ENCODE assay signal across 21 cellular contexts in the genomic region with DNA sequence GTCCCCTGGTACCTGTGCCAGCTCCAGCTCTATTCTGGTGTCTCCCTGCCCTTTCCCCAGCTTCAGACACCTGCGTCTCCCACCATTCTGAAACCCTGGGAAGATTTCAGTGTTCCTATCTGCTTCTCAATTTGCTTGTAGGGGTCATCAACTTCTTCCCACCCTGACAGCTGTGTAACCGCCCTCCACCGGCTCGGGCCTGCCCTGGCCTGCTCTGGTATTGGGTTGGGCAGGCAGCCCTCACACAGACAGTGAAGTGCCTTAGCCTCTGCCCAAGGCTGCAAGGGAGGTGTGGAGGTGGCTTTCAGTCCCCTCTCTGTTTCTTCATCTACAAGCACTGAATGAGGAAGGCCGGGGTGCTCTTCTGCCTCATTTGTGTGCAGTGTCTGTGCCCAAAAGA.
A peak's percentile ranks its signal among the peaks of the same experiment; 100 is the strongest.
DNase-seq lines count a peak whose midpoint lies in the region; FAIRE-seq and TF ChIP-seq lines count a peak whose summit lies in the region.
"Had no signal": no experiment of that assay in that cellular context is flagged by ENCODE, and none has a peak within 500 bp of the region (broad histone marks: within the 10 kb centered on the region; RNA-seq: fewer than 3 reads in every experiment).

No MANE protein-coding gene starts in this region.

- TF ChIP-seq CTCF in bronchial epithelial cell (IDR thresholded peaks at IDR 0.05; ENCODE audit: insufficient read depth, low read length, severe bottlenecking) (no peak), stomach (IDR thresholded peaks at IDR 0.05) (no peak)

- H3K36me3 ChIP-seq in bronchial epithelial cell (ENCODE audit: control insufficient read depth, insufficient read depth, low read length) (no peaks in the 10 kb centered on the region), thymus (ENCODE audit: control insufficient read depth, insufficient read depth) (no peaks in the 10 kb centered on the region), stomach (no peaks in the 10 kb centered on the region)

- DNase-seq in NCI-H2171 treated with DMSO at 0.1 percent for 48 hours (lab: John Stamatoyannopoulos, UW) (peak; percentile 21), NCI-H2171 (lab: John Stamatoyannopoulos, UW) (no peak), bronchial epithelial cell (ENCODE audit: low read depth) (peak; percentile 63), left kidney (ENCODE audit: low read depth, low spot score) (peak; percentile 44), stomach (no peak), NCI-H1092 treated with DMSO at 0.1 percent for 48 hours (lab: John Stamatoyannopoulos, UW) (no peak)
- no peak for DNase-seq in NK-92 treated with Interleukin-12 subunit alpha and Interleukin-12 subunit beta, amount 100 ng/mL, for 24 hours (lab: John Stamatoyannopoulos, UW)
- DNase-seq: activated CD4-positive, alpha-beta memory T cell treated with anti-CD3 and anti-CD28 coated beads for 36 hours; activated CD8-positive, alpha-beta memory T cell treated with anti-CD3 and anti-CD28 coated beads, Interleukin-2, amount 50 U/mL, for 48 hours; anterior cingulate cortex; DMS79; GF-D8; Kasumi-1; left colon; NCI-H187 treated with DMSO at 0.1 percent for 48 hours; NCI-H226; NCI-H774; nephron progenitor cell had no signal

- no peak for FAIRE-seq in bronchial epithelial cell (lab: Jason Lieb, UNC)
- FAIRE-seq: A204.1, GM18507 had no signal

- no peaks in the 10 kb centered on the region for H3K27me3 ChIP-seq in bronchial epithelial cell (ENCODE audit: control insufficient read depth, insufficient read depth, low read length)
- H3K27me3 ChIP-seq in thymus (ENCODE audit: control insufficient read depth, insufficient read depth) = no peaks in the 10 kb centered on the region
- no peaks in the 10 kb centered on the region for H3K27me3 ChIP-seq in stomach

- H3K27ac ChIP-seq in thymus (ENCODE audit: low read depth) = peak overlapping the region; percentile 8
- no peak overlapping the region for H3K27ac ChIP-seq in stomach

- 90% methylated on average over 5 of the region's 5 CpGs for WGBS in thymus
- WGBS in stomach, 5 donors = 74 to 82% (median 79%) methylated on average over 5 of the region's 5 CpGs

- H3K4me3 ChIP-seq in bronchial epithelial cell (ENCODE audit: low read depth, low read length) (no peak overlapping the region), thymus (ENCODE audit: low read length) (no peak overlapping the region), stomach (no peak overlapping the region)

- no peak for TF ChIP-seq EP300 in stomach (IDR thresholded peaks at IDR 0.05)

- no peak for TF ChIP-seq POLR2A in stomach (IDR thresholded peaks at IDR 0.05)

- H3K9me3 ChIP-seq in thymus (ENCODE audit: control insufficient read depth) (no peaks in the 10 kb centered on the region), stomach (no peaks in the 10 kb centered on the region)

- H3K4me1 ChIP-seq in thymus (ENCODE audit: control insufficient read depth, insufficient read depth, low read length) (no peaks in the 10 kb centered on the region), stomach (peaks cover 0 to 45% (median 24%) of the 10 kb centered on the region in 4 donors)

- intact Hi-C loops in stomach (cut with DNase I; ENCODE audit: low total_unique reads) = no loop called here

Comparison
In these comparisons a context has a peak if more than half of its experiments do, and no peak if none do; other contexts are left out.
1. DNase-seq: peak in NCI-H2171 treated with DMSO at 0.1 percent for 48 hours (single experiment), bronchial epithelial cell (single experiment) and left kidney (single experiment); none in NCI-H2171 (single experiment), stomach (single experiment), NCI-H1092 treated with DMSO at 0.1 percent for 48 hours (single experiment) and NK-92 treated with Interleukin-12 subunit alpha and Interleukin-12 subunit beta, amount 100 ng/mL, for 24 hours (single experiment).